ENCODE assay signal across 1 cellular context in genomic region chr2:231961349-231962166, GRCh38.
A peak's percentile ranks its signal among the peaks of the same experiment; 100 is the strongest.
TF ChIP-seq lines count a peak whose summit lies in the region.

Gene DIS3L2, plus strand, starts transcription at chr2:231961713. Its CDS starts 53,215 bp downstream, at chr2:232014928.

TF ChIP-seq in H1, 55 proteins besides CTCF, POLR2A, EP300 and RAD21:
- peak; percentile 31 for TF ChIP-seq TAF7 (optimal IDR thresholded peaks at IDR 0.05; ENCODE audit: borderline replicate concordance, low read depth, low read length)
- TF ChIP-seq SIN3A (conservative IDR thresholded peaks at IDR 0.05 in 1 of 2, IDR thresholded peaks at IDR 0.05 in 1 of 2; ENCODE audit: low read depth in 1 of 2, low read length in 2 of 2): peak in 1 of 2 experiments; percentile 37; a peak in 1 of 4 replicates
- peak; percentile 88 for TF ChIP-seq GABPA (IDR thresholded peaks at IDR 0.05; ENCODE audit: borderline replicate concordance, insufficient read depth, low read length)
- TF ChIP-seq BCL11A (IDR thresholded peaks at IDR 0.05; ENCODE audit: low read depth in 2 of 2, low read length in 2 of 2): no peak
- TF ChIP-seq HDAC2 (IDR thresholded peaks at IDR 0.05; ENCODE audit: borderline replicate concordance in 1 of 2, low read depth in 2 of 2, low read length in 2 of 2): peak in 1 of 2 experiments; percentile 73; a peak in 1 of 4 replicates
- no peak for TF ChIP-seq SP1 (IDR thresholded peaks at IDR 0.05; ENCODE audit: low read depth, low read length)
- TF ChIP-seq KDM4A (IDR thresholded peaks at IDR 0.05; ENCODE audit: low read depth, low read length, severe bottlenecking): peak; percentile 93
- no peak for TF ChIP-seq RNF2 (IDR thresholded peaks at IDR 0.05; ENCODE audit: borderline replicate concordance, low read depth, low read length, missing control alignments, poor library complexity, severe bottlenecking)
- TF ChIP-seq BACH1 (IDR thresholded peaks at IDR 0.05; ENCODE audit: low read length): 0 out of 2 replicates have a peak, but pooled peaks have one; percentile 31
- peak; percentile 72 for TF ChIP-seq POLR2AphosphoS5 (IDR thresholded peaks at IDR 0.05; ENCODE audit: low read depth, low read length)
- TF ChIP-seq CREB1 (IDR thresholded peaks at IDR 0.05): peak; percentile 86
- no peak for TF ChIP-seq JUN (IDR thresholded peaks at IDR 0.05; ENCODE audit: low read depth, low read length)
- 0 out of 2 replicates have a peak, but pooled peaks have one; percentile 50 for TF ChIP-seq KDM1A (IDR thresholded peaks at IDR 0.05; ENCODE audit: borderline replicate concordance, low read length)
- TF ChIP-seq PHF8 (conservative IDR thresholded peaks at IDR 0.05; ENCODE audit: low read depth, low read length): peak; percentile 84
- peak; percentile 76; the same call in 1 of the 2 replicates for TF ChIP-seq TBP (IDR thresholded peaks at IDR 0.05; ENCODE audit: low read depth, low read length)
- TF ChIP-seq TAF1 (IDR thresholded peaks at IDR 0.05; ENCODE audit: low read depth, low read length): peak; percentile 87
- TF ChIP-seq RBBP5 (IDR thresholded peaks at IDR 0.05; ENCODE audit: borderline replicate concordance, low read depth, low read length): peak; percentile 98
- no peak for TF ChIP-seq SRF (IDR thresholded peaks at IDR 0.05; ENCODE audit: low read depth, low read length)
- TF ChIP-seq TEAD4 (IDR thresholded peaks at IDR 0.05; ENCODE audit: low read depth, low read length): no peak
- peak; percentile 96 for TF ChIP-seq ASH2L (IDR thresholded peaks at IDR 0.05; ENCODE audit: low read length)
- peak; percentile 76 for TF ChIP-seq MAX (IDR thresholded peaks at IDR 0.05)
- no peak for TF ChIP-seq YY1 (IDR thresholded peaks at IDR 0.05; ENCODE audit: low read depth, low read length)
- TF ChIP-seq KDM5A (IDR thresholded peaks at IDR 0.05; ENCODE audit: low read length): peak; percentile 55; the same call in 1 of the 2 replicates
- TF ChIP-seq POU5F1 (IDR thresholded peaks at IDR 0.05; ENCODE audit: low read depth, low read length): no peak
